In the genomic region with DNA sequence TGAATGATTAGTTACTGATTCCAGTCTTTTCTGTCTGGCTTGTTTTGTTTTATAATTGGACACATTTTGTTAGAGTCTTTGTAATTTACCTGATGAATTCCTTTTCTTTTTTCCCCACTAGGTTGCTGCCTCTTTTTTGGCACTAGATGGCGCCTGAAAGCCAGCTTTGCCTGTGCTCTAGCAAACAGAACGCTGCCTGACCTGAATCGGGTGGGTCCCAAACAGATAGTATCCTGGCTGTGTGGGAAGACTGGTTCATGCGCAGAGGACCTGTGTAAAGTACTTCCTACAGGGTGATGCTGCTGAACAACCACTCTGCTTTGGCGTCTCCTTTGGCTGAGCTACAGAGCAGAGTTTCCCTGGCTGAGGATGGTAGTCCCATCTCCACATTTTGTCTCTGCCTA, we compare ENCODE assay signal across 8 cellular contexts.
A peak's percentile ranks its signal among the peaks of the same experiment; 100 is the strongest.
DNase-seq lines count a peak whose midpoint lies in the region; ATAC-seq and TF ChIP-seq lines count a peak whose summit lies in the region.

No MANE protein-coding gene starts in this region.

- H3K27me3 ChIP-seq in SJCRH30 (no peaks in the 10 kb centered on the region), endodermal cell (ENCODE audit: control insufficient read depth, insufficient read depth, low read length, poor library complexity, severe bottlenecking) (no peaks in the 10 kb centered on the region), smooth muscle cell (ENCODE audit: low read depth) (no peaks in the 10 kb centered on the region)

- H3K27ac Mint-ChIP-seq in endodermal cell = no peak overlapping the region

- no peak overlapping the region for H2AFZ ChIP-seq in smooth muscle cell (ENCODE audit: low read depth)

- DNase-seq in NOMO-1 treated with DMSO at 0.1 percent for 48 hours (lab: John Stamatoyannopoulos, UW; ENCODE audit: unreplicated experiment) = peak; percentile 1
- DNase-seq in NOMO-1 treated with dmso at 0.1 percent for 144 hours (lab: John Stamatoyannopoulos, UW; ENCODE audit: unreplicated experiment) = no peak
- peak; percentile 17 to 58 for DNase-seq in SJCRH30
- peak; percentile 79 for DNase-seq in endodermal cell
- DNase-seq in smooth muscle cell (lab: John Stamatoyannopoulos, UW; ENCODE audit: unreplicated experiment) = no peak

- H4K20me1 ChIP-seq in smooth muscle cell (ENCODE audit: low read depth) = no peaks in the 10 kb centered on the region

- 53 to 57% methylated on average over 5 of the region's 5 CpGs for WGBS in endodermal cell (ENCODE audit: insufficient coverage in 1 of 2, insufficient read length in 1 of 2), 2 experiments
- WGBS in smooth muscle cell (ENCODE audit: low lambda C conversion rate) = 58% methylated on average over 5 of the region's 5 CpGs

- no peaks in the 10 kb centered on the region for H3K27me3 Mint-ChIP-seq in endodermal cell (ENCODE audit: insufficient read depth)

- H3K4me2 ChIP-seq in smooth muscle cell = no peak overlapping the region

- H3K9ac ChIP-seq in endodermal cell (ENCODE audit: extremely low read depth, low read length, poor library complexity, severe bottlenecking) (no peak overlapping the region), smooth muscle cell (ENCODE audit: low read depth) (no peak overlapping the region)

- H3K36me3 Mint-ChIP-seq in endodermal cell (ENCODE audit: low read depth) = peaks cover 6% of the 10 kb centered on the region

- H3K27ac ChIP-seq in SJCRH30 (no peak overlapping the region), endodermal cell (ENCODE audit: low read depth, low read length) (no peak overlapping the region), smooth muscle cell (ENCODE audit: low read depth) (no peak overlapping the region)

- H3K9me3 Mint-ChIP-seq in endodermal cell = peaks cover 51% of the 10 kb centered on the region

- H3K4me3 ChIP-seq in SJCRH30 (no peak overlapping the region), endodermal cell (ENCODE audit: low read length) (no peak overlapping the region), smooth muscle cell (no peak overlapping the region)

- H3K79me2 ChIP-seq in smooth muscle cell (ENCODE audit: low read depth) = no peaks in the 10 kb centered on the region

- H3F3A ChIP-seq in smooth muscle cell (ENCODE audit: low read depth) = no peaks in the 10 kb centered on the region

- H3K9me3 ChIP-seq in SJCRH30 (replicated peaks) (peaks cover 8% of the 10 kb centered on the region), endodermal cell (ENCODE audit: control insufficient read depth, low read length) (peaks cover 35% of the 10 kb centered on the region), smooth muscle cell (replicated peaks; ENCODE audit: low read depth) (peaks cover 7% of the 10 kb centered on the region)

- H3K4me3 Mint-ChIP-seq in endodermal cell = no peak overlapping the region

- H3K36me3 ChIP-seq in SJCRH30 (no peaks in the 10 kb centered on the region), endodermal cell (ENCODE audit: control insufficient read depth, insufficient read depth, low read length) (no peaks in the 10 kb centered on the region), smooth muscle cell (ENCODE audit: low read depth) (no peaks in the 10 kb centered on the region)

- ATAC-seq in HG03354 (IDR thresholded peaks at IDR 0.05; ENCODE audit: poor library complexity, severe bottlenecking, unreplicated experiment) = peak; percentile 54
- no peak for ATAC-seq in HG02970 (IDR thresholded peaks at IDR 0.05; ENCODE audit: low FRiP score, unreplicated experiment)
- no peak for ATAC-seq in GM21526 (IDR thresholded peaks at IDR 0.05; ENCODE audit: low FRiP score, unreplicated experiment)

- H3K4me1 ChIP-seq in SJCRH30 = no peaks in the 10 kb centered on the region
- no peaks in the 10 kb centered on the region for H3K4me1 ChIP-seq in endodermal cell (ENCODE audit: control insufficient read depth, insufficient read depth, low read length)
- no peaks in the 10 kb centered on the region for H3K4me1 ChIP-seq in smooth muscle cell (ENCODE audit: low read depth)

- TF ChIP-seq CTCF in endodermal cell (conservative IDR thresholded peaks at IDR 0.05) (peak; percentile 91), smooth muscle cell (IDR thresholded peaks at IDR 0.05; ENCODE audit: borderline replicate concordance, insufficient read depth, poor library complexity, severe bottlenecking) (peak; percentile 29)

- no peaks in the 10 kb centered on the region for H3K4me1 Mint-ChIP-seq in endodermal cell

Comparison
In these comparisons a context has a peak if more than half of its experiments do, and no peak if none do; other contexts are left out.
1. DNase-seq: peak in NOMO-1 treated with DMSO at 0.1 percent for 48 hours (single experiment), SJCRH30 (2 of 2) and endodermal cell (single experiment); none in NOMO-1 treated with dmso at 0.1 percent for 144 hours (single experiment) and smooth muscle cell (single experiment).